ENCODE assay signal across 25 cellular contexts in genomic region chr22:42734406-42734805, GRCh38. TPM values are rescaled to one million over a fixed set of nuclear protein-coding genes. Genes with fewer than 3 reads are reported as not detected.
DNase-seq lines count a peak whose midpoint lies in the region; ATAC-seq, FAIRE-seq and TF ChIP-seq lines count a peak whose summit lies in the region.
"Had no signal": no experiment of that assay in that cellular context is flagged by ENCODE, and none has a peak within 500 bp of the region (broad histone marks: within the 10 kb centered on the region; RNA-seq: fewer than 3 reads in every experiment).

No MANE protein-coding gene starts in this region.

- H3K27me3 ChIP-seq in DOHH2 (ENCODE audit: control insufficient read depth, low read length) (peaks cover 5% of the 10 kb centered on the region), K562 (ENCODE audit: control insufficient read depth in 2 of 2, insufficient read depth in 2 of 2, low read length in 2 of 2) (peaks cover 0 to 26% of the 10 kb centered on the region in 2 experiments; a peak in 2 of 5 replicates), neuronal stem cell (ENCODE audit: control insufficient read depth in 3 of 3, insufficient read depth in 3 of 3, low read depth in 1 of 3, low read length in 3 of 3) (no peaks in the 10 kb centered on the region), small intestine (ENCODE audit: control insufficient read depth in 2 of 2, insufficient read depth in 2 of 2, low read length in 2 of 2) (no peaks in the 10 kb centered on the region), ascending aorta (no peaks in the 10 kb centered on the region)
- H3K27me3 ChIP-seq: BLaER1 had no signal

- peak overlapping the region; percentile 44 for H3K18ac ChIP-seq in neuronal stem cell (ENCODE audit: low read length)

- H3K4me3 ChIP-seq in DOHH2 (ENCODE audit: low read length): no peak overlapping the region
- H3K4me3 ChIP-seq in HEK293 (ENCODE audit: low read depth, low read length): no peak overlapping the region
- H3K4me3 ChIP-seq in K562: no peak overlapping the region
- no peak overlapping the region for H3K4me3 ChIP-seq in neuronal stem cell (ENCODE audit: low read length in 2 of 2)
- no peak overlapping the region for H3K4me3 ChIP-seq in small intestine (ENCODE audit: low read depth in 1 of 2, low read length in 2 of 2)
- no peak overlapping the region for H3K4me3 ChIP-seq in ascending aorta
- H3K4me3 ChIP-seq: BLaER1, GM23338 had no signal

- POLR2A ChIA-PET in HEK293 (lab: Yijun Ruan, JAX) (no interaction called here), K562 (lab: Yijun Ruan, JAX) (interaction anchor here (0.7 kb wide), 1 partner anchor 245 kb away, joined by 3 read pairs; no protein-coding TSS in a partner anchor)

- H3K4me1 ChIP-seq in DOHH2 (ENCODE audit: control insufficient read depth, low read length) (peaks cover 7% of the 10 kb centered on the region), HEK293 (ENCODE audit: control insufficient read depth, insufficient read depth, low read length) (no peaks in the 10 kb centered on the region), K562 (replicated peaks in 1 of 2; ENCODE audit: control insufficient read depth in 2 of 2, insufficient read depth in 2 of 2, low read length in 2 of 2) (no peaks in the 10 kb centered on the region; a peak in 1 of 5 replicates), neuronal stem cell (ENCODE audit: control insufficient read depth in 2 of 2, insufficient read depth in 1 of 2, low read depth in 1 of 2, low read length in 2 of 2) (no peaks in the 10 kb centered on the region), small intestine (ENCODE audit: control insufficient read depth in 2 of 2, insufficient read depth in 1 of 2, low read depth in 1 of 2, low read length in 1 of 2) (no peaks in the 10 kb centered on the region), ascending aorta (no peaks in the 10 kb centered on the region)
- H3K4me1 ChIP-seq: BLaER1 had no signal

- BruUV-seq in K562 (replicated peaks; lab: Mats Ljungman, UMichigan): no TSS peak

- H3F3A ChIP-seq in DOHH2 (ENCODE audit: control insufficient read depth, insufficient read depth): no peaks in the 10 kb centered on the region

- no peak overlapping the region for H3K23ac ChIP-seq in neuronal stem cell (ENCODE audit: low read depth, low read length, poor library complexity)

- no peak overlapping the region for H2BK5ac ChIP-seq in neuronal stem cell (ENCODE audit: low read length)

- H4K91ac ChIP-seq in neuronal stem cell (ENCODE audit: low read depth, low read length, poor library complexity): no peak overlapping the region

- H2BK120ac ChIP-seq in neuronal stem cell (ENCODE audit: low read depth, low read length): no peak overlapping the region

- H2AFZ ChIP-seq in K562 (ENCODE audit: low read depth, low read length): no peak overlapping the region
- H2AFZ ChIP-seq in neuronal stem cell (ENCODE audit: low read length): no peak overlapping the region
- H2AFZ ChIP-seq: GM23338 had no signal

- no peak overlapping the region for H2BK15ac ChIP-seq in neuronal stem cell (ENCODE audit: low read length)

- FAIRE-seq in K562 (lab: Jason Lieb, UNC) (no peak), small intestine (lab: Jason Lieb, UNC) (no peak)
- FAIRE-seq: A204.1, GM12892, GM19239 had no signal

- DNase-seq in K562 (ENCODE audit: extremely low read depth in 1 of 4, low spot score in 3 of 4) (no peak), neuronal stem cell (ENCODE audit: low spot score) (no peak), small intestine (no peak), activated gamma-delta T cell treated with Interleukin-2 at 50 U/mL for 16 hours (no peak), ascending aorta (ENCODE audit: low spot score in 2 of 2) (no peak)
- DNase-seq: Caco-2; CD4-positive, CD25-positive, alpha-beta regulatory T cell; CD8-positive, alpha-beta T cell; DMS153; DND-41; EL; GDM1; H9; HFFc6 had no signal

- H3K4me2 ChIP-seq in DOHH2 (ENCODE audit: low read length) (peak overlapping the region; percentile 20; the same call in 1 of the 2 replicates), K562 (ENCODE audit: insufficient read depth, low read length) (no peak overlapping the region), neuronal stem cell (ENCODE audit: insufficient read depth, low read length, poor library complexity, severe bottlenecking) (no peak overlapping the region)
- H3K4me2 ChIP-seq: BLaER1, GM23338 had no signal

- H3K9me3 ChIP-seq in DOHH2 (ENCODE audit: control insufficient read depth, insufficient read depth, low read length) (no peaks in the 10 kb centered on the region), HEK293 (ENCODE audit: control insufficient read depth, insufficient read depth, low read depth, low read length) (no peaks in the 10 kb centered on the region), K562 (replicated peaks; ENCODE audit: control insufficient read depth, insufficient read depth, low read depth, low read length) (no peaks in the 10 kb centered on the region), neuronal stem cell (replicated peaks in 1 of 2; ENCODE audit: control insufficient read depth in 2 of 2, insufficient read depth in 1 of 2, low read depth in 1 of 2, low read length in 2 of 2) (no peaks in the 10 kb centered on the region), small intestine (ENCODE audit: control insufficient read depth, low read depth) (no peaks in the 10 kb centered on the region), ascending aorta (no peaks in the 10 kb centered on the region)
- H3K9me3 ChIP-seq: BLaER1, Caco-2 had no signal

- in situ Hi-C loops in K562 (cut with MboI): no loop called here

- CTCF ChIA-PET in HEK293 (lab: Yijun Ruan, JAX): interaction anchor here (0.6 kb wide), 1 partner anchor 326 kb away, joined by 3 read pairs; no protein-coding TSS in a partner anchor
- CTCF ChIA-PET in K562 (lab: Yijun Ruan, JAX; ENCODE audit: low intra/inter-chr PET ratio): no interaction called here

- H3K36me3 ChIP-seq in DOHH2 (ENCODE audit: control insufficient read depth, low read length) (no peaks in the 10 kb centered on the region), HEK293 (ENCODE audit: control insufficient read depth in 2 of 2, insufficient read depth in 1 of 2, low read length in 2 of 2) (no peaks in the 10 kb centered on the region), K562 (ENCODE audit: control insufficient read depth, insufficient read depth, low read length) (no peaks in the 10 kb centered on the region), neuronal stem cell (replicated peaks in 1 of 2; ENCODE audit: control insufficient read depth in 2 of 2, insufficient read depth in 2 of 2, low read length in 2 of 2) (no peaks in the 10 kb centered on the region), small intestine (ENCODE audit: control insufficient read depth in 2 of 2, insufficient read depth in 2 of 2, low read length in 2 of 2) (no peaks in the 10 kb centered on the region), ascending aorta (no peaks in the 10 kb centered on the region)
- H3K36me3 ChIP-seq: BLaER1 had no signal

- WGBS in K562 (ENCODE audit: insufficient coverage, low coverage, missing lambda C conversion rate): 2% methylated on average over 4 of the region's 6 CpGs
- no CpG with 5 or more reads among the region's 6 CpGs for WGBS in neuronal stem cell (ENCODE audit: extremely low coverage in 2 of 2, insufficient read length in 2 of 2, insufficient replicate concordance in 1 of 2), 2 donors
- 75 to 80% (median 79%) methylated on average over 6 of the region's 6 CpGs for WGBS in small intestine, 3 donors

- H2AK5ac ChIP-seq in neuronal stem cell (ENCODE audit: low read depth, low read length): no peak overlapping the region

- H3K9me2 ChIP-seq in DOHH2 (replicated peaks; ENCODE audit: control insufficient read depth, low read length): no peaks in the 10 kb centered on the region

- H3K9ac ChIP-seq in K562 (ENCODE audit: insufficient read depth in 1 of 2, low read depth in 2 of 2, low read length in 2 of 2) (no peak overlapping the region), neuronal stem cell (ENCODE audit: low read depth, low read length, poor library complexity) (no peak overlapping the region)
- H3K9ac ChIP-seq: BLaER1 had no signal

- TF ChIP-seq EP300 in K562 (IDR thresholded peaks at IDR 0.05; ENCODE audit: low read length): no peak

- H4K20me1 ChIP-seq in DOHH2 (ENCODE audit: control insufficient read depth, insufficient read depth, low read depth, low read length) (no peaks in the 10 kb centered on the region), K562 (replicated peaks; ENCODE audit: control insufficient read depth, insufficient read depth, low read length) (no peaks in the 10 kb centered on the region)
- H4K20me1 ChIP-seq: BLaER1 had no signal

- H3K4ac ChIP-seq in neuronal stem cell (ENCODE audit: low read length): no peak overlapping the region

- TF ChIP-seq CTCF in DOHH2 (IDR thresholded peaks at IDR 0.05; ENCODE audit: low read depth, low read length, poor library complexity, severe bottlenecking) (no peak), HEK293 (tag by site-specific recombination; IDR thresholded peaks at IDR 0.05) (no peak), K562 (IDR thresholded peaks at IDR 0.05 in 2 of 3, conservative IDR thresholded peaks at IDR 0.05 in 1 of 3; ENCODE audit: insufficient read depth in 2 of 3, low read depth in 1 of 3, low read length in 3 of 3) (no peak), ascending aorta (IDR thresholded peaks at IDR 0.05) (no peak)

- no peak overlapping the region for H2BK12ac ChIP-seq in neuronal stem cell (ENCODE audit: low read length)

- ATAC-seq in K562 (no peak), HG03565 (IDR thresholded peaks at IDR 0.05; ENCODE audit: unreplicated experiment) (no peak)
- ATAC-seq: CD8-positive, alpha-beta T cell; GM23338; HCT116 had no signal

- no peak overlapping the region for H3K27ac ChIP-seq in DOHH2 (ENCODE audit: low read depth, low read length)
- no peak overlapping the region for H3K27ac ChIP-seq in HEK293 (ENCODE audit: extremely low read depth, low read depth, low read length)
- H3K27ac ChIP-seq in K562 (ENCODE audit: extremely low read depth, low read depth, low read length): no peak overlapping the region
- no peak overlapping the region for H3K27ac ChIP-seq in neuronal stem cell (replicated peaks; ENCODE audit: low read length)
- no peak overlapping the region for H3K27ac ChIP-seq in small intestine (ENCODE audit: low read depth in 1 of 2, low read length in 1 of 2)
- no peak overlapping the region for H3K27ac ChIP-seq in ascending aorta
- H3K27ac ChIP-seq: 22Rv1, BLaER1, C4-2B had no signal

- TF ChIP-seq POLR2A in K562 (conservative IDR thresholded peaks at IDR 0.05): no peak

- no peak overlapping the region for H3K14ac ChIP-seq in neuronal stem cell (ENCODE audit: low read length)

- no peaks in the 10 kb centered on the region for H3K79me2 ChIP-seq in DOHH2 (ENCODE audit: control insufficient read depth, low read length)
- H3K79me2 ChIP-seq in K562 (ENCODE audit: control insufficient read depth, insufficient read depth, low read length): no peaks in the 10 kb centered on the region

- no peaks in the 10 kb centered on the region for H3K79me1 ChIP-seq in neuronal stem cell (ENCODE audit: low read depth, low read length)

- intact Hi-C loops in K562 (cut with micrococcal nuclease): no loop called here
- intact Hi-C loops in ascending aorta (cut with DNase I): no loop called here

- no peak overlapping the region for H4K8ac ChIP-seq in neuronal stem cell (ENCODE audit: low read depth, low read length)

- no peak for TF ChIP-seq RAD21 in K562 (CRISPR knock-in tag; conservative IDR thresholded peaks at IDR 0.05 in 1 of 2, IDR thresholded peaks at IDR 0.05 in 1 of 2)

- H3K9me1 ChIP-seq in K562 (ENCODE audit: control insufficient read depth, insufficient read depth, low read length): no peaks in the 10 kb centered on the region

RNA-seq across cellular contexts. Expression of gene A4GALT, which starts 13.7 kb away (rescaled TPM):
- total RNA-seq in K562 (2011; cell fraction: chromatin; rRNA removed; ENCODE audit: low replicate concordance): 1.2 TPM in 1 of 2 replicates, not detected in the other
- 1.0 TPM in 1 of 2 replicates, not detected in the other for total RNA-seq in K562 (2011; cell fraction: nucleolus; rRNA removed)
- total RNA-seq in K562 (2011; cell fraction: nucleoplasm; rRNA removed): not detected in 2 replicates
- total RNA-seq in K562 (2014; rRNA removed): not detected in 2 replicates
- total RNA-seq in K562 (2014; rRNA removed; fragmentation: Illumina TruSeq; extraction: Trizol): not detected in 2 replicates
- total RNA-seq in K562 (2015; rRNA removed; fragmentation: Illumina TruSeq; extraction: Trizol): not detected in 2 replicates
- total RNA-seq in K562 (2021): 0.11 TPM in 1 of 2 replicates, not detected in the other
- polyA plus RNA-seq in K562 (2011; rRNA removed): 0.07 and 0.27 TPM in 2 replicates
- polyA plus RNA-seq in K562 (2011; cell fraction: cytosol; rRNA removed): 0.21 and 0.58 TPM in 2 replicates
- polyA plus RNA-seq in K562 (2011; cell fraction: nucleus; rRNA removed): 0.06 and 0.17 TPM in 2 replicates
- polyA plus RNA-seq in K562 (2012): not detected in 2 replicates
- polyA plus RNA-seq in K562 (2014; fragmentation: Illumina TruSeq; extraction: Trizol): not detected in 2 replicates
- not detected for polyA plus RNA-seq in K562 (2014; fragmentation: Nextera tagmentation; extraction: Ambion mirVana)
- not detected in 2 replicates for polyA plus RNA-seq in K562 (2014; rRNA removed)
- polyA minus RNA-seq in K562 (2011; rRNA and poly(A)+ RNA removed): 0.09 TPM in 1 of 2 replicates, not detected in the other
- polyA minus RNA-seq in K562 (2011; cell fraction: cytosol; rRNA and poly(A)+ RNA removed): not detected in 2 replicates
- polyA minus RNA-seq in K562 (2011; cell fraction: nucleus; rRNA and poly(A)+ RNA removed): 0.11 and 0.40 TPM in 2 replicates
- 5.5 TPM for polyA plus RNA-seq in neuronal stem cell (2013, experiment 1 of 2)
- 5.6 TPM for polyA plus RNA-seq in neuronal stem cell (2013, experiment 2 of 2)
- polyA plus RNA-seq in small intestine: 10 to 100 TPM in 1 of 3 donors, 1 to 10 TPM in 2; 1.1 to 23.0 (median 3.2) TPM
- 85.1 TPM for total RNA-seq in ascending aorta
- total RNA-seq: CD4-positive, CD25-positive, alpha-beta regulatory T cell; CD8-positive, alpha-beta T cell had no signal
- polyA plus RNA-seq: CD4-positive, CD25-positive, alpha-beta regulatory T cell had no signal

Comparison
In these comparisons a context has a peak if more than half of its experiments do, and no peak if none do; other contexts are left out.
1. RNA of gene A4GALT, which starts 13.7 kb away (total RNA-seq): 85.1 TPM in ascending aorta (single experiment); 0.11 to 1.2 TPM in K562; every median in the first group is over 10 times any median in the second.